Comparison of ENCODE assay signal across 25 cellular contexts in the genomic region with DNA sequence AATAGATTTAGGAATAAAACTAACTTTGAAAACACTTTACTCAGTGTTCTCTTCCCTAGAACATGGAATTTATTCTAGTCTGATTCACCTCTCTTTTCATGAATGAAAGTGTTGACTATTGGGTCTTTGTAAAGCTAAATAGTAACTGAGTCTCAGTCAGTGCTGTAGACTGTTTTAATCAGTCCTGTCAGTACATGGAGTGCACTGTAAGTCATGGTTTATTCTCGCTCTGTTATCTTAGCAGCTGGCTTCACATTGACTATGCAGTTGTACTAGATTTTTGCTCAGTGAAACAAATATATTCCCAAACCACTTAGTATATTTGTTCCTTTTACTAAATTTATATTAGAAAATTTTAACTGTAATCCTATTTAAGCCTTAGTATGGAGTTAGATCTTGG. TPM values are rescaled to one million over a fixed set of nuclear protein-coding genes. Genes with fewer than 3 reads are reported as not detected.
DNase-seq lines count a peak whose midpoint lies in the region; ATAC-seq, FAIRE-seq and TF ChIP-seq lines count a peak whose summit lies in the region.
"Had no signal": no experiment of that assay in that cellular context is flagged by ENCODE, and none has a peak within 500 bp of the region (broad histone marks: within the 10 kb centered on the region; RNA-seq: fewer than 3 reads in every experiment).

No MANE protein-coding gene starts in this region.

- no peak overlapping the region for H3K4me3 Mint-ChIP-seq in activated T-cell treated with anti-CD3 and anti-CD28 coated beads, Interleukin-2, amount 50 U/mL, for 24 hours
- H3K4me3 Mint-ChIP-seq: CD14-positive monocyte; CD4-positive, alpha-beta T cell; CD8-positive, alpha-beta memory T cell; HFFc6 had no signal

- H3K4me1 ChIP-seq in heart left ventricle (peaks cover 0 to 21% (median 5%) of the 10 kb centered on the region in 12 donors), tibial nerve (peaks cover 0 to 2% (median 0%) of the 10 kb centered on the region in 4 donors)
- H3K4me1 ChIP-seq: BE2C, HAP-1 had no signal

- WGBS in heart left ventricle, 4 donors, result 41 to 61% (median 57%) methylated on average over 1 of the region's 1 CpG
- WGBS in tibial nerve, 2 donors, result 79 to 81% methylated on average over 1 of the region's 1 CpG

- FAIRE-seq in G401.6 (lab: Jason Lieb, UNC), result peak; percentile 51
- FAIRE-seq: A549, D721Med, H54 had no signal

- H3K9me3 ChIP-seq in heart left ventricle (no peaks in the 10 kb centered on the region), tibial nerve (no peaks in the 10 kb centered on the region)
- H3K9me3 ChIP-seq: A549; BE2C; BLaER1 treated with 17β-estradiol and CSF1 and Interleukin-3, amounts not matched to agents 10 nM and 100 nM; HAP-1 had no signal

- no peaks in the 10 kb centered on the region for H3K9me3 Mint-ChIP-seq in activated T-cell treated with anti-CD3 and anti-CD28 coated beads, Interleukin-2, amount 50 U/mL, for 24 hours
- H3K9me3 Mint-ChIP-seq: CD14-positive monocyte; CD4-positive, alpha-beta T cell; CD8-positive, alpha-beta memory T cell; HFFc6 had no signal

- H3K4me3 ChIP-seq in heart left ventricle (no peak overlapping the region), tibial nerve (no peak overlapping the region)
- H3K4me3 ChIP-seq: A549; BLaER1 treated with 17β-estradiol and CSF1 and Interleukin-3, amounts not matched to agents 10 nM and 100 nM; HAP-1 had no signal

- no peak for DNase-seq in activated T-cell treated with anti-CD3 and anti-CD28 coated beads, Interleukin-2, amount 50 U/mL, for 24 hours
- DNase-seq in activated T-cell treated with anti-CD3 and anti-CD28 coated beads, Interleukin-2, amount 50 U/mL, for 1 hour, result no peak
- DNase-seq in heart left ventricle, result no peak
- no peak for DNase-seq in left ventricle myocardium superior
- no peak for DNase-seq in tibial nerve (ENCODE audit: low spot score in 2 of 2)
- DNase-seq in activated CD8-positive, alpha-beta memory T cell treated with anti-CD3 and anti-CD28 coated beads, Interleukin-2, amount 50 U/mL, for 48 hours, result no peak
- DNase-seq: ACHN; AML-193; BE2C; CD4-positive, alpha-beta T cell; CD8-positive, alpha-beta memory T cell; DMS 273 treated with DMSO at 0.1 percent for 48 hours; DMS79; EL; GF-D8; GOT3; HFFc6 had no signal

- intact Hi-C loops in heart left ventricle (cut with DNase I), result no loop called here
- intact Hi-C loops in left ventricle myocardium superior (cut with micrococcal nuclease), result no loop called here

- H3K27me3 ChIP-seq in heart left ventricle, result no peaks in the 10 kb centered on the region
- no peaks in the 10 kb centered on the region for H3K27me3 ChIP-seq in tibial nerve
- H3K27me3 ChIP-seq: BE2C; BLaER1 treated with 17β-estradiol and CSF1 and Interleukin-3, amounts not matched to agents 10 nM and 100 nM had no signal

- peaks cover 96% of the 10 kb centered on the region for H3K36me3 Mint-ChIP-seq in activated T-cell treated with anti-CD3 and anti-CD28 coated beads, Interleukin-2, amount 50 U/mL, for 24 hours (ENCODE audit: low read depth)

- H3K36me3 ChIP-seq in heart left ventricle (peaks cover 0 to 100% (median 97%) of the 10 kb centered on the region in 9 donors), tibial nerve (peaks cover 4 to 96% (median 16%) of the 10 kb centered on the region in 3 donors)

- TF ChIP-seq CTCF in heart left ventricle (IDR thresholded peaks at IDR 0.05) (no peak), tibial nerve (IDR thresholded peaks at IDR 0.05) (no peak)

- peak overlapping the region; percentile 22 for H3K27ac Mint-ChIP-seq in activated T-cell treated with anti-CD3 and anti-CD28 coated beads, Interleukin-2, amount 50 U/mL, for 24 hours
- H3K27ac Mint-ChIP-seq: HFFc6 had no signal

- TF ChIP-seq POLR2A in heart left ventricle (IDR thresholded peaks at IDR 0.05) (no peak), tibial nerve (IDR thresholded peaks at IDR 0.05) (no peak)

- H3K27ac ChIP-seq in heart left ventricle, result peak overlapping the region in 3 of 12 donors; percentile 22 to 50 (median 42)
- no peak overlapping the region for H3K27ac ChIP-seq in tibial nerve
- H3K27ac ChIP-seq: 22Rv1; A549; BLaER1 treated with 17β-estradiol and CSF1 and Interleukin-3, amounts not matched to agents 10 nM and 100 nM had no signal

- H3K4me1 Mint-ChIP-seq in activated T-cell treated with anti-CD3 and anti-CD28 coated beads, Interleukin-2, amount 50 U/mL, for 24 hours (ENCODE audit: low read depth), result peaks cover 21% of the 10 kb centered on the region
- H3K4me1 Mint-ChIP-seq: CD14-positive monocyte had no signal

- H3K27me3 Mint-ChIP-seq in activated T-cell treated with anti-CD3 and anti-CD28 coated beads, Interleukin-2, amount 50 U/mL, for 24 hours, result no peaks in the 10 kb centered on the region
- H3K27me3 Mint-ChIP-seq: CD4-positive, alpha-beta T cell; CD8-positive, alpha-beta memory T cell had no signal

- ATAC-seq in heart left ventricle, result peak; percentile 89 to 94 (median 94)
- peak; percentile 88 for ATAC-seq in left ventricle myocardium superior
- ATAC-seq: A549 had no signal

- no peak for TF ChIP-seq EP300 in tibial nerve (IDR thresholded peaks at IDR 0.05)

RNA-seq across cellular contexts. Expression of a gene that starts 15.1 kb away (rescaled TPM):
- total RNA-seq in heart left ventricle (1 to 10 TPM; 1.3 to 9.9 (median 7.3) TPM), left ventricle myocardium superior (4.0 TPM), tibial nerve (10 to 100 TPM in 3 of 4 donors, 1 to 10 TPM in 1; 8.1 to 20.6 (median 17.1) TPM)
- polyA plus RNA-seq in heart left ventricle, result 10 to 100 TPM in 1 of 2 donors, 1 to 10 TPM in 1; 2.8 to 18.1 TPM

RNA-seq across cellular contexts. Expression of a gene that starts 19.5 kb away (rescaled TPM):
- total RNA-seq in heart left ventricle (10 to 100 TPM; 39.0 to 70.2 (median 48.2) TPM), left ventricle myocardium superior (46.4 TPM), tibial nerve (10 to 100 TPM; 69.3 to 81.4 (median 78.0) TPM)
- 10 to 100 TPM; 30.7 to 75.3 TPM for polyA plus RNA-seq in heart left ventricle

RNA-seq across cellular contexts. Expression of a gene that starts 42.6 kb away (rescaled TPM):
- total RNA-seq in heart left ventricle (100 to 1,000 TPM; 107 to 184 (median 142) TPM), left ventricle myocardium superior (164 TPM), tibial nerve (100 to 1,000 TPM in 2 of 4 donors, 10 to 100 TPM in 2; 81.0 to 106 (median 102) TPM)
- 100 to 1,000 TPM in 1 of 2 donors, 10 to 100 TPM in 1; 89.2 to 241 TPM for polyA plus RNA-seq in heart left ventricle

RNA-seq across cellular contexts. Expression of a gene that starts 43.5 kb away (rescaled TPM):
- total RNA-seq in heart left ventricle, result 10 to 100 TPM; 52.4 to 91.1 (median 61.4) TPM
- polyA plus RNA-seq in heart left ventricle, result 100 to 1,000 TPM; 114 to 145 TPM
- total RNA-seq in left ventricle myocardium superior, result 70.8 TPM
- 10 to 100 TPM; 38.0 to 85.2 (median 74.1) TPM for total RNA-seq in tibial nerve

RNA-seq across cellular contexts. Expression of a gene that starts 53.3 kb away (rescaled TPM):
- total RNA-seq in heart left ventricle, result under 1 TPM in 4 of 9 donors, not detected in 5; 0.19 to 0.67 (median 0.26) TPM
- polyA plus RNA-seq in heart left ventricle, result under 1 TPM in 1 of 2 donors, not detected in 1; 0.04 TPM
- total RNA-seq in left ventricle myocardium superior, result 0.17 TPM
- total RNA-seq in tibial nerve, result 1 to 10 TPM in 1 of 4 donors, not detected in 3; 1.1 TPM
- total RNA-seq: HFFc6 had no signal
- polyA plus RNA-seq: CD14-positive monocyte; CD8-positive, alpha-beta memory T cell had no signal
